Comparison of ENCODE assay signal across 20 cellular contexts in genomic region chr7:1747004-1747801, GRCh38.
"Had no signal": no experiment of that assay in that cellular context is flagged by ENCODE, and none has a peak within 500 bp of the region (broad histone marks: within the 10 kb centered on the region; RNA-seq: fewer than 3 reads in every experiment).

No MANE protein-coding gene starts in this region.

- H3K9me3 ChIP-seq: adrenal gland, SK-N-SH had no signal

- H3K27ac ChIP-seq: adrenal gland, VCaP had no signal

- H3K9ac ChIP-seq: SK-N-SH had no signal

- H3K4me2 ChIP-seq: SK-N-SH had no signal

- H3K36me3 ChIP-seq: adrenal gland had no signal

- H3K27ac Mint-ChIP-seq: activated CD4-positive, alpha-beta T cell treated with anti-CD3 and anti-CD28 coated beads, Interleukin-2, amount 10 ng/mL, durations not matched to agents 7 days and 5 days; activated CD8-positive, alpha-beta T cell treated with anti-CD3 and anti-CD28 coated beads for 36 hours; activated T-cell treated with anti-CD3 and anti-CD28 coated beads, Interleukin-2, amount 50 U/mL, for 72 hours; activated T-helper 2 cell treated with anti-CD3 and anti-CD28 coated beads, Interferon-gamma antibody, Interleukin-2, Interleukin-4, amounts not matched to agents 10 μg/mL and 5 μg/mL and 100 μg/mL, durations not matched to agents 14 hours and 24 hours and 36 hours had no signal

- H3K4me3 Mint-ChIP-seq: activated CD4-positive, alpha-beta T cell treated with anti-CD3 and anti-CD28 coated beads, Interleukin-2, amount 10 ng/mL, durations not matched to agents 7 days and 5 days; activated CD8-positive, alpha-beta T cell treated with anti-CD3 and anti-CD28 coated beads for 36 hours; activated naive CD8-positive, alpha-beta T cell treated with anti-CD3 and anti-CD28 coated beads, Interleukin-2, amount 10 ng/mL, durations not matched to agents 7 days and 5 days; activated T-cell treated with anti-CD3 and anti-CD28 coated beads, Interleukin-2, amount 50 U/mL, for 72 hours had no signal

- H3K9me3 Mint-ChIP-seq: activated CD4-positive, alpha-beta T cell treated with anti-CD3 and anti-CD28 coated beads, Interleukin-2, amount 10 ng/mL, durations not matched to agents 7 days and 5 days; activated CD8-positive, alpha-beta T cell treated with anti-CD3 and anti-CD28 coated beads for 36 hours; activated naive CD8-positive, alpha-beta T cell treated with anti-CD3 and anti-CD28 coated beads, Interleukin-2, amount 10 ng/mL, durations not matched to agents 7 days and 5 days; activated T-cell treated with anti-CD3 and anti-CD28 coated beads, Interleukin-2, amount 50 U/mL, for 72 hours; activated T-helper 2 cell treated with anti-CD3 and anti-CD28 coated beads, Interferon-gamma antibody, Interleukin-2, Interleukin-4, amounts not matched to agents 10 μg/mL and 5 μg/mL and 100 μg/mL, durations not matched to agents 14 hours and 24 hours and 36 hours had no signal

- H3K4me3 ChIP-seq: adrenal gland had no signal

- DNase-seq: activated CD4-positive, alpha-beta T cell treated with anti-CD3 and anti-CD28 coated beads, Interleukin-2, amount 10 ng/mL, durations not matched to agents 7 days and 5 days; activated CD4-positive, CD25-positive, alpha-beta regulatory T cell; activated CD8-positive, alpha-beta memory T cell treated with anti-CD3 and anti-CD28 coated beads, Interleukin-2, amount 50 U/mL, for 4 hours; activated gamma-delta T cell treated with Interleukin-2 at 50 U/mL for 16 hours; activated naive CD8-positive, alpha-beta T cell treated with anti-CD3 and anti-CD28 coated beads, Interleukin-2, amount 10 ng/mL, durations not matched to agents 7 days and 5 days; activated T-cell treated with anti-CD3 and anti-CD28 coated beads, Interleukin-2, amount 50 U/mL, for 72 hours; adrenal gland; anterior cingulate cortex; KG1; NCI-H1048; NCI-H1930; NCI-H2107; NCI-H2171 treated with DMSO at 0.1 percent for 48 hours; NCI-H226; NCI-H774; SK-N-SH; T-helper 1 cell had no signal

- H3K9me2 ChIP-seq: SK-N-SH had no signal

- H3K36me3 Mint-ChIP-seq: activated naive CD8-positive, alpha-beta T cell treated with anti-CD3 and anti-CD28 coated beads, Interleukin-2, amount 10 ng/mL, durations not matched to agents 7 days and 5 days had no signal

- ATAC-seq: activated CD8-positive, alpha-beta T cell treated with anti-CD3 and anti-CD28 coated beads for 36 hours had no signal

- H3K27me3 Mint-ChIP-seq: activated CD4-positive, alpha-beta T cell treated with anti-CD3 and anti-CD28 coated beads, Interleukin-2, amount 10 ng/mL, durations not matched to agents 7 days and 5 days; activated CD8-positive, alpha-beta T cell treated with anti-CD3 and anti-CD28 coated beads for 36 hours; activated naive CD8-positive, alpha-beta T cell treated with anti-CD3 and anti-CD28 coated beads, Interleukin-2, amount 10 ng/mL, durations not matched to agents 7 days and 5 days had no signal
